ENCODE assay signal across 8 cellular contexts in the genomic region with DNA sequence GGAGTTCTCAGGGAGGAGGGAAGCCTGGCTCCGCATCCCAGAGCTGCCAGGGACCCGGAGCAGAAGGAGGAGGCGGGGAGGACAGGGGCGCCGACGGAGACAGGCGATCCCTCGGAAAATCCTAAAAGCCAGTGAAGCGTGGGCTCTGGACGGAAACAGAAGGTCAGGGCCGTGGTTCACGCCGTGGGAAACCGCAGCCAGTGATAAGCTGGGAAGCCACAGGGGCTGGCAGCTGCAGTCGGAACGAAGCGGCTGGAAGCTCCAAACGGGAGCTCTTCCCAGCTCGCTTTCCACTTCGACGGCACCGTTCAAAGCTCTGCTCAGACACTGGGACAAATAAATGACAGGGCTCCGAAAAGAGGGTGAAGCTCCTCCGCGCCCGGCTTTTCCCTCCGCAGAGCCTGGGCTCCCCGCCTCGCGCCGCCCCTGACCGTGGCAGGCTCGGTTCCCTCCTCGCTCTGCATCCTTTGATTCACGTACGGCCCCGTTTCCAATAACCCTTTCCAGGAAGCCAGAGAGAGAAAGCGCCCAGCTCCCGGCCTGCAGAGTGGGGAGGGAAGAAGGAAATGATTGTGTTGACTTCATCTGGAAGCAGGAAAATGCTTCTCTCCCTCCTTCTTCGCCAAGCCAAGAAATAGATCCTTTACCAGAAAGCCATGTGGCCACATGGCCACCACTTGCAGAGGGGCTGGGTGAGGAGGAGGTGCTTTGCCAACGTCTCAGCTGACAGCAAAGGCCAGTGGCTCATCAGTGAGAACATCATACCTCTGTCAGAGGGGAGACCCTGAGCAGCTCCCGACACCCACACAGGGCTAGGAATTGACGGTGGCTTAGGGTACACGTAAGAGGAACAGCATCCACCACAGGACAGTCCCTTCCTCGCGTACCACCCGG. TPM values are rescaled to one million over a fixed set of nuclear protein-coding genes. Genes with fewer than 3 reads are reported as not detected.
A peak's percentile ranks its signal among the peaks of the same experiment; 100 is the strongest.
DNase-seq lines count a peak whose midpoint lies in the region; ATAC-seq and TF ChIP-seq lines count a peak whose summit lies in the region.

No MANE protein-coding gene starts in this region.

- H3K4me1 ChIP-seq in cardiac muscle cell (ENCODE audit: low read depth) (no peaks in the 10 kb centered on the region), parathyroid adenoma (no peaks in the 10 kb centered on the region)

- H3K4me2 ChIP-seq in parathyroid adenoma (ENCODE audit: low read length) = peak overlapping the region; percentile 74

- peak overlapping the region; percentile 79 for H3K4me3 Mint-ChIP-seq in activated CD4-positive, alpha-beta T cell treated with anti-CD3 and anti-CD28 coated beads, Interleukin-2, amount 10 ng/mL, durations not matched to agents 24 days and 14 days
- peak overlapping the region; percentile 64 for H3K4me3 Mint-ChIP-seq in WTC11

- H3K27ac Mint-ChIP-seq in activated CD4-positive, alpha-beta T cell treated with anti-CD3 and anti-CD28 coated beads, Interleukin-2, amount 10 ng/mL, durations not matched to agents 24 days and 14 days = no peak overlapping the region
- no peak overlapping the region for H3K27ac Mint-ChIP-seq in WTC11

- no peaks in the 10 kb centered on the region for H3K79me2 ChIP-seq in parathyroid adenoma

- TF ChIP-seq CTCF in WTC11 (IDR thresholded peaks at IDR 0.05) (no peak), cardiac muscle cell (IDR thresholded peaks at IDR 0.05; ENCODE audit: low read depth, low read length) (no peak), parathyroid adenoma (IDR thresholded peaks at IDR 0.05) (no peak)

- H3K9me3 Mint-ChIP-seq in activated CD4-positive, alpha-beta T cell treated with anti-CD3 and anti-CD28 coated beads, Interleukin-2, amount 10 ng/mL, durations not matched to agents 24 days and 14 days = no peaks in the 10 kb centered on the region
- no peaks in the 10 kb centered on the region for H3K9me3 Mint-ChIP-seq in WTC11

- peak; percentile 71 for ATAC-seq in WTC11
- ATAC-seq in GM21786 (IDR thresholded peaks at IDR 0.05; ENCODE audit: unreplicated experiment) = no peak
- no peak for ATAC-seq in GM21825 (IDR thresholded peaks at IDR 0.05; ENCODE audit: unreplicated experiment)

- DNase-seq in activated CD4-positive, alpha-beta T cell treated with anti-CD3 and anti-CD28 coated beads, Interleukin-2, amount 10 ng/mL, durations not matched to agents 24 days and 14 days = no peak
- no peak for DNase-seq in activated CD4-positive, alpha-beta T cell treated with anti-CD3 and anti-CD28 coated beads, Interleukin-2, amount 50 U/mL, for 1 hour
- DNase-seq in WTC11 (ENCODE audit: low spot score) = peak; percentile 35
- DNase-seq in cardiac muscle cell (ENCODE audit: low read depth in 1 of 2, low spot score in 1 of 2) = peak; percentile 23 to 72
- no peak for DNase-seq in stimulated activated CD4-positive, alpha-beta T cell treated with anti-CD3 and anti-CD28 coated beads, Interleukin-4, amount 100 ng/mL, for 4 hours

- H3K4me1 Mint-ChIP-seq in activated CD4-positive, alpha-beta T cell treated with anti-CD3 and anti-CD28 coated beads, Interleukin-2, amount 10 ng/mL, durations not matched to agents 24 days and 14 days = peaks cover 21% of the 10 kb centered on the region
- H3K4me1 Mint-ChIP-seq in WTC11 = peaks cover 10% of the 10 kb centered on the region

- intact Hi-C loops in activated CD4-positive, alpha-beta T cell treated with anti-CD3 and anti-CD28 coated beads, Interleukin-2, amount 10 ng/mL, durations not matched to agents 24 days and 14 days (cut with micrococcal nuclease) = loop anchor here (5.0 kb wide), 2 partner anchors 249 to 394 kb away; a partner anchor contains a TSS

- H3K27me3 ChIP-seq in cardiac muscle cell (peaks cover 19% of the 10 kb centered on the region), parathyroid adenoma (ENCODE audit: control insufficient read depth, insufficient read depth, low read length) (no peaks in the 10 kb centered on the region)

- CTCF ChIA-PET in WTC11 (lab: Charles Lee) = interaction anchor here (0.6 to 2.2 kb wide), 15 partner anchors 9 to 538 kb away, joined by 3 to 9 read pairs (median 7); a partner anchor contains a TSS

- POLR2A ChIA-PET in WTC11 (lab: Charles Lee) = interaction anchor here (1.4 kb wide), 1 partner anchor 58 kb away, joined by 5 read pairs; a partner anchor contains a TSS

- H3K9me3 ChIP-seq in cardiac muscle cell (ENCODE audit: low read depth) (no peaks in the 10 kb centered on the region), parathyroid adenoma (ENCODE audit: control insufficient read depth, low read length) (no peaks in the 10 kb centered on the region)

- H3K27me3 Mint-ChIP-seq in activated CD4-positive, alpha-beta T cell treated with anti-CD3 and anti-CD28 coated beads, Interleukin-2, amount 10 ng/mL, durations not matched to agents 24 days and 14 days = peaks cover 51% of the 10 kb centered on the region
- H3K27me3 Mint-ChIP-seq in WTC11 (ENCODE audit: low read depth) = peaks cover 37% of the 10 kb centered on the region

- H3K4me3 ChIP-seq in cardiac muscle cell (peak overlapping the region; percentile 17), parathyroid adenoma (ENCODE audit: low read depth, low read length) (peak overlapping the region; percentile 15)

- H3K9ac ChIP-seq in parathyroid adenoma = no peak overlapping the region

- H3K27ac ChIP-seq in cardiac muscle cell (no peak overlapping the region), parathyroid adenoma (no peak overlapping the region)

- H3K36me3 Mint-ChIP-seq in activated CD4-positive, alpha-beta T cell treated with anti-CD3 and anti-CD28 coated beads, Interleukin-2, amount 10 ng/mL, durations not matched to agents 24 days and 14 days (ENCODE audit: low read depth) = no peaks in the 10 kb centered on the region
- no peaks in the 10 kb centered on the region for H3K36me3 Mint-ChIP-seq in WTC11

- H3K36me3 ChIP-seq in cardiac muscle cell = no peaks in the 10 kb centered on the region
- H3K36me3 ChIP-seq in parathyroid adenoma (ENCODE audit: control insufficient read depth, insufficient read depth, low read length) = no peaks in the 10 kb centered on the region

- H2AFZ ChIP-seq in parathyroid adenoma = peak overlapping the region; percentile 30

TF ChIP-seq in WTC11, 78 proteins besides CTCF, POLR2A, EP300 and RAD21:
- TF ChIP-seq SP1 (CRISPR knock-in tag; conservative IDR thresholded peaks at IDR 0.05) (0 out of 2 replicates have a peak, but pooled peaks have one; percentile 28), SMAD3 (CRISPR knock-in tag; IDR thresholded peaks at IDR 0.05; ENCODE audit: borderline replicate concordance) (no peak), FOXP1 (CRISPR knock-in tag; IDR thresholded peaks at IDR 0.05; ENCODE audit: borderline replicate concordance) (0 out of 2 replicates have a peak, but pooled peaks have one; percentile 22), TP53 (CRISPR knock-in tag; IDR thresholded peaks at IDR 0.05) (no peak), RELA (CRISPR knock-in tag; IDR thresholded peaks at IDR 0.05; ENCODE audit: borderline replicate concordance) (no peak), ZNF232 (CRISPR knock-in tag; IDR thresholded peaks at IDR 0.05) (no peak; the same call in 1 of the 2 replicates)
- TF ChIP-seq, protein P1, sequence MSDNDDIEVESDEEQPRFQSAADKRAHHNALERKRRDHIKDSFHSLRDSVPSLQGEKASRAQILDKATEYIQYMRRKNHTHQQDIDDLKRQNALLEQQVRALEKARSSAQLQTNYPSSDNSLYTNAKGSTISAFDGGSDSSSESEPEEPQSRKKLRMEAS (CRISPR knock-in tag; IDR thresholded peaks at IDR 0.05) = peak; percentile 53; the same call in 1 of the 2 replicates
- TF ChIP-seq, protein P2, sequence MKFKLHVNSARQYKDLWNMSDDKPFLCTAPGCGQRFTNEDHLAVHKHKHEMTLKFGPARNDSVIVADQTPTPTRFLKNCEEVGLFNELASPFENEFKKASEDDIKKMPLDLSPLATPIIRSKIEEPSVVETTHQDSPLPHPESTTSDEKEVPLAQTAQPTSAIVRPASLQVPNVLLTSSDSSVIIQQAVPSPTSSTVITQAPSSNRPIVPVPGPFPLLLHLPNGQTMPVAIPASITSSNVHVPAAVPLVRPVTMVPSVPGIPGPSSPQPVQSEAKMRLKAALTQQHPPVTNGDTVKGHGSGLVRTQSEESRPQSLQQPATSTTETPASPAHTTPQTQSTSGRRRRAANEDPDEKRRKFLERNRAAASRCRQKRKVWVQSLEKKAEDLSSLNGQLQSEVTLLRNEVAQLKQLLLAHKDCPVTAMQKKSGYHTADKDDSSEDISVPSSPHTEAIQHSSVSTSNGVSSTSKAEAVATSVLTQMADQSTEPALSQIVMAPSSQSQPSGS (CRISPR knock-in tag; IDR thresholded peaks at IDR 0.05; ENCODE audit: borderline replicate concordance, low read depth) = no peak
- TF ChIP-seq, protein P3, sequence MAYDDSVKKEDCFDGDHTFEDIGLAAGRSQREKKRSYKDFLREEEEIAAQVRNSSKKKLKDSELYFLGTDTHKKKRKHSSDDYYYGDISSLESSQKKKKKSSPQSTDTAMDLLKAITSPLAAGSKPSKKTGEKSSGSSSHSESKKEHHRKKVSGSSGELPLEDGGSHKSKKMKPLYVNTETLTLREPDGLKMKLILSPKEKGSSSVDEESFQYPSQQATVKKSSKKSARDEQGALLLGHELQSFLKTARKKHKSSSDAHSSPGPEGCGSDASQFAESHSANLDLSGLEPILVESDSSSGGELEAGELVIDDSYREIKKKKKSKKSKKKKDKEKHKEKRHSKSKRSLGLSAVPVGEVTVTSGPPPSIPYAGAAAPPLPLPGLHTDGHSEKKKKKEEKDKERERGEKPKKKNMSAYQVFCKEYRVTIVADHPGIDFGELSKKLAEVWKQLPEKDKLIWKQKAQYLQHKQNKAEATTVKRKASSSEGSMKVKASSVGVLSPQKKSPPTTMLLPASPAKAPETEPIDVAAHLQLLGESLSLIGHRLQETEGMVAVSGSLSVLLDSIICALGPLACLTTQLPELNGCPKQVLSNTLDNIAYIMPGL (CRISPR knock-in tag; IDR thresholded peaks at IDR 0.05) = no peak

RNA-seq across cellular contexts. Expression of a gene that starts 57.4 kb away (rescaled TPM):
- total RNA-seq in activated CD4-positive, alpha-beta T cell treated with anti-CD3 and anti-CD28 coated beads, Interleukin-2, amount 10 ng/mL, durations not matched to agents 24 days and 14 days = not detected in 2 replicates
- 0.27 to 0.35 TPM (median 0.30 TPM) in 3 replicates for total RNA-seq in WTC11 (2021)
- total RNA-seq in cardiac muscle cell = 0.42 and 0.69 TPM in 2 replicates
- polyA plus RNA-seq in cardiac muscle cell = 0.28 and 1.6 TPM in 2 replicates

Comparison
In these comparisons a context has a peak if more than half of its experiments do, and no peak if none do; other contexts are left out.
1. DNase-seq: peak in WTC11 (single experiment) and cardiac muscle cell (2 of 2); none in activated CD4-positive, alpha-beta T cell treated with anti-CD3 and anti-CD28 coated beads, Interleukin-2, amount 10 ng/mL, durations not matched to agents 24 days and 14 days (single experiment), activated CD4-positive, alpha-beta T cell treated with anti-CD3 and anti-CD28 coated beads, Interleukin-2, amount 50 U/mL, for 1 hour (single experiment) and stimulated activated CD4-positive, alpha-beta T cell treated with anti-CD3 and anti-CD28 coated beads, Interleukin-4, amount 100 ng/mL, for 4 hours (0 of 2).